16 cellular contexts compared by ENCODE assay signal in the genomic region with DNA sequence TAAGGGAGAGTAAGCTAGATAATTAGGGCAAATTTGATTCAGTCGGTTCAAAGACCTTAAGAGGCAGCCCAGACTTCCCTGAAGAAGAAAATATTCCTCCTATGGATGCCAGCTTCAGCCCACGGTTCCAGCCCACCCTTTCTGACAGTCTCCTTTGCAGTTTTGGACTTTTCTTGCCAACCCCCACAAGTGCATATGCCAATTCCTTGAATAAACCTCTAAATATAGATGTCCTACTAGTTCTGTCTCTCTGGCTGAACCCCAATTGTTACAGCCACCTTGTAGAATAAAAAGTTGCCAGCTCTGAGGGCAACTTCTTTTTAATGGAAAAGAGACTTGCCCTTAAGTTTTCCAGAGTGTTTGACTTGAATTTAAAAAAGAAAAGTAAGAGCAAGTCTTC.
"Had no signal": no experiment of that assay in that cellular context is flagged by ENCODE, and none has a peak within 500 bp of the region (broad histone marks: within the 10 kb centered on the region; RNA-seq: fewer than 3 reads in every experiment).

No MANE protein-coding gene starts in this region.

- H3K9me3 ChIP-seq: MG63, SK-N-SH had no signal

- H3K4me2 ChIP-seq: SK-N-SH had no signal

- H3K27ac ChIP-seq: RWPE1 had no signal

- DNase-seq: IMR-90, Karpas-422, KG1, MG63, NCI-H1092, NCI-H1436, NCI-H187, NCI-H2171, NCI-H226, NCI-H446, NCI-H510A, NCI-H524 treated with DMSO at 0.1 percent for 48 hours, NCI-H69, SK-N-SH had no signal

- ATAC-seq: Panc1 had no signal

- H3K27me3 ChIP-seq: MG63 had no signal

- H3K9ac ChIP-seq: SK-N-SH had no signal

- H3K4me3 ChIP-seq: MG63 had no signal
